ENCODE assay signal across 8 cellular contexts in the genomic region with DNA sequence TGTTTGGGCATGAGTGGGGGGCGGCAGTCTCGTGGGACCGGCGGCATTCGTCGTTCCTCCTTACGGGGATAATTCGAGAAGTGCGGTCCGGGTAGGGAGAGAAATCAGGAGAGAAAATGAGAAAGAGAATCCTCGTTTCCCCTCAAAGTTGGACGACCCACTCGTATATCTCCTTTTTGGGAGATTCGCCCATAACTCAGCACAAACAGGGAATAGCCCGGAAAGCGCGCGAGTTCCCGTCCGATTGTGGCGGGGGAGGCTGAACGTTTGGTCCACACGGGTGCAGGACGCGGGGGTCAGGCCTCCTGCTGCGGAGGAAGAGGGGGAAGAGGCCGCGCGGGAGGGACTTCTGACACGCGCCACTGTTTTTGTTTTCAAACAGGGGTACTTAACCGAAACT. TPM values are rescaled to one million over a fixed set of nuclear protein-coding genes. Genes with fewer than 3 reads are reported as not detected.
DNase-seq lines count a peak whose midpoint lies in the region; ATAC-seq, FAIRE-seq and TF ChIP-seq lines count a peak whose summit lies in the region.

No MANE protein-coding gene starts in this region.

- H3K27me3 Mint-ChIP-seq in type B pancreatic cell: peaks cover 34% of the 10 kb centered on the region

- H3K36me3 Mint-ChIP-seq in type B pancreatic cell: peaks cover 4% of the 10 kb centered on the region

- H3K9me3 Mint-ChIP-seq in type B pancreatic cell: no peaks in the 10 kb centered on the region

- no peak for FAIRE-seq in A549 (lab: Jason Lieb, UNC)

- no peaks in the 10 kb centered on the region for H3K36me3 ChIP-seq in lower lobe of right lung

- peaks cover 21% of the 10 kb centered on the region for H3K27me3 ChIP-seq in lower lobe of right lung (ENCODE audit: low read depth)

- TF ChIP-seq EP300 in A549 (IDR thresholded peaks at IDR 0.05): no peak

- H3K4me3 ChIP-seq in A549 (peak overlapping the region; percentile 94), cardiac fibroblast (replicated peaks in 1 of 2; ENCODE audit: low read depth in 2 of 2, low read length in 2 of 2) (peak overlapping the region; percentile 79 to 80), lower lobe of right lung (peak overlapping the region; percentile 79)

- CTCF ChIA-PET in A549 (lab: Yijun Ruan, JAX) (interaction anchor here (1.0 to 1.3 kb wide), 4 partner anchors 10 to 31 kb away, joined by 3 to 4 read pairs (median 4); no protein-coding TSS in a partner anchor), HEK293T (lab: Yijun Ruan, JAX) (no interaction called here)

- H3K27ac Mint-ChIP-seq in type B pancreatic cell: peak overlapping the region; percentile 55

- in situ Hi-C loops in G401 (cut with HindIII; ENCODE audit: low sequenced_read_pairs): no loop called here

- H3K4me3 Mint-ChIP-seq in type B pancreatic cell: peak overlapping the region; percentile 89

- WGBS in A549 (ENCODE audit: missing lambda C conversion rate): under 1% methylated on average over 24 of the region's 32 CpGs

- H3K27ac ChIP-seq in A549 (peak overlapping the region; percentile 92 to 94), lower lobe of right lung (peak overlapping the region; percentile 69)

- intact Hi-C loops in lower lobe of right lung (cut with DNase I): no loop called here

- no peak for TF ChIP-seq RAD21 in A549 (conservative IDR thresholded peaks at IDR 0.05 in 1 of 2, IDR thresholded peaks at IDR 0.05 in 1 of 2)

- POLR2A ChIA-PET in A549 (lab: Yijun Ruan, JAX): no interaction called here
- POLR2A ChIA-PET in HEK293T (lab: Yijun Ruan, JAX): no interaction called here

- TF ChIP-seq CTCF in A549 (IDR thresholded peaks at IDR 0.05): no peak
- no peak for TF ChIP-seq CTCF in cardiac fibroblast (IDR thresholded peaks at IDR 0.05; ENCODE audit: low read depth, low read length)
- TF ChIP-seq CTCF in lower lobe of right lung (IDR thresholded peaks at IDR 0.05): no peak
- TF ChIP-seq CTCF in type B pancreatic cell (conservative IDR thresholded peaks at IDR 0.05): no peak

- H3K4me1 ChIP-seq in A549 (peaks cover 18% of the 10 kb centered on the region; the same call in 1 of the 3 replicates), lower lobe of right lung (peaks cover 7% of the 10 kb centered on the region)

- no peak for TF ChIP-seq POLR2A in A549 (IDR thresholded peaks at IDR 0.05; ENCODE audit: low read length)

- DNase-seq in A549 (ENCODE audit: low read depth in 1 of 2, low spot score in 1 of 2) (no peak), HEK293T (ENCODE audit: extremely low spot score) (no peak), cardiac fibroblast (ENCODE audit: low read depth in 2 of 2) (peak; percentile 18), lower lobe of right lung (no peak), type B pancreatic cell (ENCODE audit: extremely low spot score, unreplicated experiment) (no peak), SKM-1 (lab: John Stamatoyannopoulos, UW; ENCODE audit: unreplicated experiment) (no peak), G401 (ENCODE audit: low spot score) (no peak)

- peak in 1 of 2 experiments; percentile 7; a peak in 1 of 6 replicates for ATAC-seq in A549
- no peak for ATAC-seq in lower lobe of right lung
- no peak for ATAC-seq in HG03108 (IDR thresholded peaks at IDR 0.05; ENCODE audit: unreplicated experiment)

- H3K9me3 ChIP-seq in A549 (no peaks in the 10 kb centered on the region), lower lobe of right lung (no peaks in the 10 kb centered on the region)

- H3K4me1 Mint-ChIP-seq in type B pancreatic cell (ENCODE audit: unreplicated experiment): peaks cover 5% of the 10 kb centered on the region

- H3K4me2 ChIP-seq in A549: peak overlapping the region; percentile 87

TF ChIP-seq in A549, 52 proteins besides CTCF, POLR2A, EP300 and RAD21:
- TF ChIP-seq KDM1A (IDR thresholded peaks at IDR 0.05; ENCODE audit: low read depth): no peak
- no peak for TF ChIP-seq EHMT2 (IDR thresholded peaks at IDR 0.05; ENCODE audit: low read depth)
- no peak for TF ChIP-seq RCOR1 (IDR thresholded peaks at IDR 0.05; ENCODE audit: low read depth, low read length)
- no peak for TF ChIP-seq ZC3H11A (IDR thresholded peaks at IDR 0.05)
- TF ChIP-seq CHD4 (IDR thresholded peaks at IDR 0.05; ENCODE audit: borderline replicate concordance): no peak
- no peak for TF ChIP-seq FOXS1 (CRISPR knock-in tag; IDR thresholded peaks at IDR 0.05)

TF ChIP-seq in HEK293T, 16 proteins besides CTCF, POLR2A, EP300 and RAD21:
- TF ChIP-seq L3MBTL2 (conservative IDR thresholded peaks at IDR 0.05) (peak; percentile 77), FOXK2 (IDR thresholded peaks at IDR 0.05) (no peak)

RNA-seq across cellular contexts. Expression of a gene that starts 42.4 kb away (rescaled TPM):
- polyA plus RNA-seq in A549 (2011; rRNA removed): 54.9 and 55.9 TPM in 2 replicates
- polyA plus RNA-seq in A549 (2012; cell fraction: cytosol; rRNA removed): 13.6 and 14.6 TPM in 2 replicates
- polyA plus RNA-seq in A549 (2012; cell fraction: nucleus; rRNA removed): 3.5 and 6.0 TPM in 2 replicates
- 19.7 to 21.9 TPM (median 19.9 TPM) in 3 replicates for polyA plus RNA-seq in A549 (2017; fragmentation: RNase III; extraction: RNeasy Plus Mini Kit Qiagen cat#74134 plus additional on column Dnase treatment)
- polyA minus RNA-seq in A549 (2011; rRNA and poly(A)+ RNA removed): 9.1 and 9.3 TPM in 2 replicates
- 0.80 TPM for total RNA-seq in lower lobe of right lung
- total RNA-seq in type B pancreatic cell (ENCODE audit: low replicate concordance): 1.1 and 6.0 TPM in 2 replicates
- total RNA-seq in G401 (2014; rRNA removed; shearing (Covaris generic)): 36.4 and 37.8 TPM in 2 replicates

Comparison
In these comparisons a context has a peak if more than half of its experiments do, and no peak if none do; other contexts are left out.
1. DNase-seq: peak in cardiac fibroblast (2 of 2); none in A549 (0 of 2), HEK293T (single experiment), lower lobe of right lung (single experiment), type B pancreatic cell (single experiment), SKM-1 (single experiment) and G401 (single experiment).
2. Peak in every context shown above with its lines, with median percentiles within 50 percentile points of each other: H3K4me3 ChIP-seq.